21 cellular contexts compared by ENCODE assay signal in the genomic region with DNA sequence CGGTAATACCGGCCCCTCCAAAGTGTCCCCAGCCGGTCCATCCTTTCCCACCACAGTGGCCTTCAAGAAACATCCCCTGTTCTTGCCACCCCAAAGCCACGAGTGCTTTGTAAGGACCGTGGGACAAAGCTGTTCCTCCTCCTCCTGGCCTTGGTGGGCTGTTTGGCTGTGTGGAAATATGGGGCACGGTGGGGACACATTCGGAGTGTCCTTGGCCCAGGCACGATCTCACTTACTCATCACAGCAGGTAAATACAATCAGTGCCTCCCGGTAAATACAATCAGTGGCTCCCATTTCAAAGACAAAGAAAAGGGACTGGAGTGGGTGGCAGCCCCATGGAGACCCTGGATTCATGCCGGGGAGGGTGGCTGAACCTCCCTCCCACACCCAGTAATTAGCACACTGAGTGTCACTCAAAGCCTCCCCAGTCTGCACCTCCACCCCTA. TPM values are rescaled to one million over a fixed set of nuclear protein-coding genes. Genes with fewer than 3 reads are reported as not detected.
DNase-seq lines count a peak whose midpoint lies in the region; ATAC-seq and TF ChIP-seq lines count a peak whose summit lies in the region.
"Had no signal": no experiment of that assay in that cellular context is flagged by ENCODE, and none has a peak within 500 bp of the region (broad histone marks: within the 10 kb centered on the region; RNA-seq: fewer than 3 reads in every experiment).

No MANE protein-coding gene starts in this region.

- H3K9ac ChIP-seq in iPS-20b (ENCODE audit: low read depth, low read length): no peak overlapping the region

- H3K27ac ChIP-seq in heart left ventricle (peak overlapping the region; percentile 51 to 88 (median 82)), iPS-20b (ENCODE audit: low read length) (no peak overlapping the region), thymus (ENCODE audit: low read depth) (peak overlapping the region; percentile 18)

- peak overlapping the region; percentile 70 for H3K27ac Mint-ChIP-seq in WTC11
- H3K27ac Mint-ChIP-seq: activated T-cell treated with anti-CD3 and anti-CD28 coated beads, Interleukin-2, amount 50 U/mL, for 72 hours; memory B cell; stimulated activated effector memory CD8-positive, alpha-beta T cell treated with anti-CD3 and anti-CD28 coated beads, Interleukin-12 subunit alpha, Interleukin-12 subunit beta, amount 100 ng/mL, for 72 hours had no signal

- ATAC-seq in heart left ventricle (no peak), Right ventricle myocardium inferior (no peak), WTC11 (no peak), GM19023 (IDR thresholded peaks at IDR 0.05; ENCODE audit: unreplicated experiment) (no peak)

- POLR2A ChIA-PET in WTC11 (lab: Charles Lee) (interaction anchor here (0.9 to 1.6 kb wide), 7 partner anchors 14 to 184 kb away, joined by 3 to 5 read pairs (median 4); no protein-coding TSS in a partner anchor), HEK293T (lab: Yijun Ruan, JAX) (no interaction called here)

- H3K27me3 Mint-ChIP-seq in WTC11 (ENCODE audit: low read depth): no peaks in the 10 kb centered on the region; the same call in 1 of the 2 replicates
- H3K27me3 Mint-ChIP-seq: memory B cell; naive thymus-derived CD8-positive, alpha-beta T cell had no signal

- intact Hi-C loops in heart left ventricle (cut with DNase I): no loop called here
- intact Hi-C loops in Right ventricle myocardium inferior (cut with DNase I): no loop called here

- H3K9me3 ChIP-seq in heart left ventricle: no peaks in the 10 kb centered on the region
- H3K9me3 ChIP-seq in iPS-20b (ENCODE audit: insufficient read depth, low read depth, low read length): no peaks in the 10 kb centered on the region
- H3K9me3 ChIP-seq in thymus (ENCODE audit: control insufficient read depth): no peaks in the 10 kb centered on the region

- peaks cover 20% of the 10 kb centered on the region for H3K4me1 Mint-ChIP-seq in WTC11

- H3K4me3 ChIP-seq in heart left ventricle: no peak overlapping the region
- peak overlapping the region; percentile 31; the same call in 1 of the 2 replicates for H3K4me3 ChIP-seq in iPS-20b (ENCODE audit: low read length)
- H3K4me3 ChIP-seq in thymus (ENCODE audit: low read length): no peak overlapping the region

- no peaks in the 10 kb centered on the region for H3K9me3 Mint-ChIP-seq in WTC11
- H3K9me3 Mint-ChIP-seq: activated naive CD4-positive, alpha-beta T cell treated with anti-CD3 and anti-CD28 coated beads, Interleukin-2, amount 50 U/mL, for 72 hours; activated T-cell treated with anti-CD3 and anti-CD28 coated beads, Interleukin-2, amount 50 U/mL, for 72 hours; brain; memory B cell; naive thymus-derived CD8-positive, alpha-beta T cell; stimulated activated effector memory CD8-positive, alpha-beta T cell treated with anti-CD3 and anti-CD28 coated beads, Interleukin-12 subunit alpha, Interleukin-12 subunit beta, amount 100 ng/mL, for 72 hours had no signal

- TF ChIP-seq POLR2A in heart left ventricle (IDR thresholded peaks at IDR 0.05): no peak

- no peaks in the 10 kb centered on the region for H3K36me3 Mint-ChIP-seq in WTC11
- H3K36me3 Mint-ChIP-seq: activated naive CD4-positive, alpha-beta T cell treated with anti-CD3 and anti-CD28 coated beads, Interleukin-2, amount 50 U/mL, for 72 hours; brain; memory B cell; naive thymus-derived CD8-positive, alpha-beta T cell; stimulated activated effector memory CD8-positive, alpha-beta T cell treated with anti-CD3 and anti-CD28 coated beads, Interleukin-12 subunit alpha, Interleukin-12 subunit beta, amount 100 ng/mL, for 72 hours had no signal

- no peak for TF ChIP-seq CTCF in heart left ventricle (IDR thresholded peaks at IDR 0.05)
- TF ChIP-seq CTCF in WTC11 (IDR thresholded peaks at IDR 0.05): no peak

- 47 to 63% (median 58%) methylated on average over 7 to 10 of the region's 10 CpGs for WGBS in heart left ventricle, 4 donors
- 92% methylated on average over 10 of the region's 10 CpGs for WGBS in thymus

- H3K4me3 Mint-ChIP-seq in WTC11: no peak overlapping the region

- H3K36me3 ChIP-seq in heart left ventricle (no peaks in the 10 kb centered on the region), iPS-20b (ENCODE audit: insufficient read depth, low read depth, low read length) (no peaks in the 10 kb centered on the region), thymus (ENCODE audit: control insufficient read depth, insufficient read depth) (no peaks in the 10 kb centered on the region)

- peaks cover 8 to 47% (median 33%) of the 10 kb centered on the region in 12 donors for H3K4me1 ChIP-seq in heart left ventricle
- peaks cover 13% of the 10 kb centered on the region for H3K4me1 ChIP-seq in iPS-20b (ENCODE audit: insufficient read depth, low read length)
- no peaks in the 10 kb centered on the region for H3K4me1 ChIP-seq in thymus (ENCODE audit: control insufficient read depth, insufficient read depth, low read length)

- H3K27me3 ChIP-seq in heart left ventricle (no peaks in the 10 kb centered on the region), iPS-20b (ENCODE audit: insufficient read depth, low read length) (no peaks in the 10 kb centered on the region), thymus (ENCODE audit: control insufficient read depth, insufficient read depth) (no peaks in the 10 kb centered on the region)

- CTCF ChIA-PET in WTC11 (lab: Charles Lee) (interaction anchor here (0.6 to 4.0 kb wide), 30 partner anchors 9 to 456 kb away, joined by 3 to 46 read pairs (median 5); a partner anchor contains a TSS), HEK293T (lab: Yijun Ruan, JAX) (interaction anchor here (0.8 to 1.0 kb wide), 2 partner anchors 12 to 64 kb away, joined by 3 to 4 read pairs; no protein-coding TSS in a partner anchor)

- DNase-seq in heart left ventricle: no peak
- no peak for DNase-seq in Right ventricle myocardium inferior (ENCODE audit: missing footprints)
- no peak for DNase-seq in WTC11 (ENCODE audit: low spot score)
- DNase-seq in activated T-cell treated with anti-CD3 and anti-CD28 coated beads for 4 hours: no peak
- DNase-seq in HEK293T (ENCODE audit: extremely low spot score): no peak
- DNase-seq: GOT3 had no signal

TF ChIP-seq in WTC11, 78 proteins besides CTCF, POLR2A, EP300 and RAD21 (continues in another document):
- TF ChIP-seq GTF2I (CRISPR knock-in tag; conservative IDR thresholded peaks at IDR 0.05): no peak
- TF ChIP-seq ZNF263 (CRISPR knock-in tag; IDR thresholded peaks at IDR 0.05; ENCODE audit: low read depth): no peak

TF ChIP-seq in HEK293T, 16 proteins besides CTCF, POLR2A, EP300 and RAD21:
- no peak for TF ChIP-seq L3MBTL2 (conservative IDR thresholded peaks at IDR 0.05)
- no peak for TF ChIP-seq LEF1 (IDR thresholded peaks at IDR 0.05; ENCODE audit: borderline replicate concordance)
- TF ChIP-seq, protein P1, sequence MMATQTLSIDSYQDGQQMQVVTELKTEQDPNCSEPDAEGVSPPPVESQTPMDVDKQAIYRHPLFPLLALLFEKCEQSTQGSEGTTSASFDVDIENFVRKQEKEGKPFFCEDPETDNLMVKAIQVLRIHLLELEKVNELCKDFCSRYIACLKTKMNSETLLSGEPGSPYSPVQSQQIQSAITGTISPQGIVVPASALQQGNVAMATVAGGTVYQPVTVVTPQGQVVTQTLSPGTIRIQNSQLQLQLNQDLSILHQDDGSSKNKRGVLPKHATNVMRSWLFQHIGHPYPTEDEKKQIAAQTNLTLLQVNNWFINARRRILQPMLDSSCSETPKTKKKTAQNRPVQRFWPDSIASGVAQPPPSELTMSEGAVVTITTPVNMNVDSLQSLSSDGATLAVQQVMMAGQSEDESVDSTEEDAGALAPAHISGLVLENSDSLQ (IDR thresholded peaks at IDR 0.05): no peak
- no peak for TF ChIP-seq ZNF384 (IDR thresholded peaks at IDR 0.05)
- no peak for TF ChIP-seq ELF4 (IDR thresholded peaks at IDR 0.05)
- no peak for TF ChIP-seq FOXA1 (IDR thresholded peaks at IDR 0.05)
- TF ChIP-seq ARNT (IDR thresholded peaks at IDR 0.05): no peak
- TF ChIP-seq NFRKB (IDR thresholded peaks at IDR 0.05): no peak
- no peak for TF ChIP-seq SP1 (IDR thresholded peaks at IDR 0.05)
- TF ChIP-seq FOXM1 (IDR thresholded peaks at IDR 0.05; ENCODE audit: borderline replicate concordance): no peak
- TF ChIP-seq CTBP1 (IDR thresholded peaks at IDR 0.05; ENCODE audit: borderline replicate concordance): no peak
- TF ChIP-seq HDGF (IDR thresholded peaks at IDR 0.05; ENCODE audit: borderline replicate concordance): no peak
- no peak for TF ChIP-seq TARDBP (IDR thresholded peaks at IDR 0.05)

RNA-seq across cellular contexts. Expression of a gene that starts 10.4 kb away (rescaled TPM):
- total RNA-seq in heart left ventricle (1 to 10 TPM in 4 of 9 donors, under 1 TPM in 5; 0.37 to 2.1 (median 0.67) TPM), Right ventricle myocardium inferior (0.32 TPM), WTC11 (2021) (5.2 to 5.8 TPM (median 5.5 TPM) in 3 replicates)
- polyA plus RNA-seq in heart left ventricle (1 to 10 TPM in 1 of 2 donors, under 1 TPM in 1; 0.33 to 1.8 TPM), thymus (0.46 TPM)
- total RNA-seq: PC-3, SK-MEL-5 had no signal
- polyA plus RNA-seq: naive thymus-derived CD8-positive, alpha-beta T cell had no signal

RNA-seq across cellular contexts. Expression of a gene that starts 30.2 kb away (rescaled TPM):
- 10 to 100 TPM in 2 of 9 donors, 1 to 10 TPM in 7; 2.2 to 16.2 (median 4.3) TPM for total RNA-seq in heart left ventricle
- 1 to 10 TPM; 5.1 to 6.3 TPM for polyA plus RNA-seq in heart left ventricle
- 6.9 TPM for total RNA-seq in Right ventricle myocardium inferior
- 3.0 to 3.5 TPM (median 3.2 TPM) in 3 replicates for total RNA-seq in WTC11 (2021)
- polyA plus RNA-seq in thymus: 34.1 TPM
- total RNA-seq: PC-3 had no signal

RNA-seq across cellular contexts. Expression of a gene that starts 35.8 kb away (rescaled TPM):
- 1 to 10 TPM in 1 of 9 donors, under 1 TPM in 5, not detected in 3; 0.15 to 1.8 (median 0.34) TPM for total RNA-seq in heart left ventricle
- under 1 TPM; 0.15 to 0.19 TPM for polyA plus RNA-seq in heart left ventricle
- 0.51 TPM for total RNA-seq in Right ventricle myocardium inferior
- total RNA-seq in WTC11 (2021): 0.64 to 1.1 TPM (median 0.85 TPM) in 3 replicates
- 0.43 TPM for polyA plus RNA-seq in thymus
- total RNA-seq: SK-MEL-5 had no signal

RNA-seq across cellular contexts. Expression of a gene that starts 43.7 kb away (rescaled TPM):
- total RNA-seq in heart left ventricle: not detected
- polyA plus RNA-seq in heart left ventricle: not detected
- not detected for total RNA-seq in Right ventricle myocardium inferior
- total RNA-seq in WTC11 (2021): not detected in 3 replicates
- 3.1 TPM for polyA plus RNA-seq in thymus
- total RNA-seq: activated T-cell treated with anti-CD3 and anti-CD28 coated beads, Interleukin-2, amount 50 U/mL, for 72 hours; dermis blood vessel endothelial cell; naive thymus-derived CD8-positive, alpha-beta T cell; PC-3; pulmonary artery endothelial cell; SK-MEL-5; T-helper 2 cell treated with Interferon-gamma antibody and Interleukin-4, amounts not matched to agents 100 ng/mL and 5 ng/mL, for 36 hours had no signal
- polyA plus RNA-seq: esophagus; naive thymus-derived CD8-positive, alpha-beta T cell had no signal

RNA-seq across cellular contexts. Expression of a gene that starts 51.3 kb away (rescaled TPM):
- not detected for total RNA-seq in heart left ventricle
- not detected for polyA plus RNA-seq in heart left ventricle
- not detected for total RNA-seq in Right ventricle myocardium inferior
- total RNA-seq in WTC11 (2021): not detected in 3 replicates
- 1.3 TPM for polyA plus RNA-seq in thymus
- total RNA-seq: activated T-cell treated with anti-CD3 and anti-CD28 coated beads, Interleukin-2, amount 50 U/mL, for 72 hours; dermis blood vessel endothelial cell; naive thymus-derived CD8-positive, alpha-beta T cell; PC-3; pulmonary artery endothelial cell; SK-MEL-5; T-helper 2 cell treated with Interferon-gamma antibody and Interleukin-4, amounts not matched to agents 100 ng/mL and 5 ng/mL, for 36 hours had no signal
- polyA plus RNA-seq: esophagus; naive thymus-derived CD8-positive, alpha-beta T cell had no signal
